In the genomic region with DNA sequence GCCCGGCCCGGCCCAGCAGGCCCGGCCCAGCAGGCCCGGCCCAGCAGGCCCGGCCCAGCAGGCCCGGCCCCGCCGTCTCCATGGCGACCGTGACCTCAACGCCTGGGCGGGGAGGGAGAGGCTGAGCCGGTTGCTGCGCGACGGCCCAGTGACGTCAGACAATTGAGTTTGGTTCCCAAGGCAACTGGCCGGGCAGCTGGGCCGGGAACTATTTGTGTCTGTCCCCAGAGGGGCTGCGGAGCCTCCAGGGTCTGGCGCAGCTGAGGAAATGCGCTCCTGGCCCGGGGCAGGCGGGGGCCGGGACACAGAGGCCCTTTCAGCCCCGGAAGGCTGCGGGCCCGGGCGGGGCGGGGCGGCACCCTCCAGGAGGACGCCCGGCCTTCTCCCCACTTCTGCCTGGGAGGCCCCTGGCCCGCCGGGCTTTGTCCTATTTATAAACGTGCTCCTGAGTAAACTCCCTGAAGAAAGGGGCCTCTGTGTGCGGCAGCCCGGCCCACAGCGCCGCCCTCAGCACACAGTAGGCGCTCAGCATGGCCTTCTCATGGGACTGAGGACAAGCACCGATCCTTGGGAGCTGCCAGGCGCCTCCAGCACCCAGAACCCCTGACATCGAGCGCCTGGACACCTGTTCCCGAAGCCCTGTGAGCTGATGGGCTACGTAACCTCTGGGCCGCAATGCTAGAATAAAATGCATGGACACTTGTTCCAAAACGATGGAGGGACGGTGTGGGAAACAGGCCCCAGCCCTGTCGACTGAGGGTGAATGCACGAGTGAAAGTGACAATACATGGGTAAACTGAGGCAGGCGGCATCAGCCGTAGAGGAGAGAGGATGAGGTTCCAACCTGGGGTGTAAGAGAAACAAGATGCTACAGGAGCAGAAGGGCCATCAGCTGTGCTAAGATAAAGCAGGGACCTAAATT, we compare ENCODE assay signal across 1 cellular context.
A peak's percentile ranks its signal among the peaks of the same experiment; 100 is the strongest.
TF ChIP-seq lines count a peak whose summit lies in the region.

No MANE protein-coding gene starts in this region.

TF ChIP-seq in K562, 482 proteins besides CTCF, POLR2A, EP300 and RAD21 (continued from another document and continues in another):
- TF ChIP-seq SIN3A (IDR thresholded peaks at IDR 0.05; ENCODE audit: borderline replicate concordance in 2 of 2, control insufficient read depth in 1 of 2, low read depth in 2 of 2, low read length in 2 of 2) (no peak), CREB1 (IDR thresholded peaks at IDR 0.05) (peak; percentile 59), CREB1 (CRISPR knock-in tag; IDR thresholded peaks at IDR 0.05) (peak; percentile 85), TEAD4 (IDR thresholded peaks at IDR 0.05; ENCODE audit: low read length) (no peak), TEAD4 (CRISPR knock-in tag; IDR thresholded peaks at IDR 0.05; ENCODE audit: borderline replicate concordance) (no peak), CSDE1 (IDR thresholded peaks at IDR 0.05) (peak in 1 of 2 experiments; percentile 94; a peak in 2 of 4 replicates), ZHX1 (conservative IDR thresholded peaks at IDR 0.05; ENCODE audit: low read length) (no peak), GTF2F1 (IDR thresholded peaks at IDR 0.05; ENCODE audit: low read depth, low read length) (no peak), ZBTB49 (CRISPR knock-in tag; IDR thresholded peaks at IDR 0.05; ENCODE audit: borderline replicate concordance) (no peak), REST (CRISPR knock-in tag; IDR thresholded peaks at IDR 0.05; ENCODE audit: low read depth) (no peak), ZNF740 (CRISPR knock-in tag; IDR thresholded peaks at IDR 0.05) (no peak), ZNF740 (tag; IDR thresholded peaks at IDR 0.05) (no peak), MED1 (CRISPR knock-in tag; IDR thresholded peaks at IDR 0.05; ENCODE audit: borderline replicate concordance) (no peak), FOXO4 (CRISPR knock-in tag; IDR thresholded peaks at IDR 0.05) (no peak), HLTF (IDR thresholded peaks at IDR 0.05) (no peak), ZNF263 (CRISPR knock-in tag; IDR thresholded peaks at IDR 0.05; ENCODE audit: borderline replicate concordance) (no peak), C11orf30 (IDR thresholded peaks at IDR 0.05; ENCODE audit: low read depth) (no peak), LARP7 (IDR thresholded peaks at IDR 0.05) (no peak), ATF7 (IDR thresholded peaks at IDR 0.05) (peak; percentile 95), ZNF134 (CRISPR knock-in tag; conservative IDR thresholded peaks at IDR 0.05) (no peak), ZKSCAN1 (IDR thresholded peaks at IDR 0.05; ENCODE audit: low read depth, low read length) (peak; percentile 76; the same call in 1 of the 2 replicates), ATF1 (CRISPR knock-in tag; IDR thresholded peaks at IDR 0.05) (no peak), ATF1 (tag; IDR thresholded peaks at IDR 0.05) (peak; percentile 94), TOE1 (IDR thresholded peaks at IDR 0.05; ENCODE audit: borderline replicate concordance) (no peak), TOE1 (CRISPR knock-in tag; IDR thresholded peaks at IDR 0.05; ENCODE audit: borderline replicate concordance, low read depth) (no peak), ZBTB7A (IDR thresholded peaks at IDR 0.05; ENCODE audit: borderline replicate concordance, control insufficient read depth, low read depth, low read length) (peak; percentile 28; the same call in 1 of the 2 replicates), ZNF644 (tag; IDR thresholded peaks at IDR 0.05; ENCODE audit: low read depth) (no peak), GABPA (tag; conservative IDR thresholded peaks at IDR 0.05; ENCODE audit: low read depth) (no peak), YY1 (IDR thresholded peaks at IDR 0.05; ENCODE audit: borderline replicate concordance in 1 of 3, control insufficient read depth in 1 of 3, extremely low read depth in 1 of 3, insufficient read depth in 3 of 3, insufficient read length in 1 of 3, insufficient replicate concordance in 2 of 3, low read depth in 1 of 3, low read length in 2 of 3) (peak in 1 of 3 experiments; percentile 9), RBM22 (IDR thresholded peaks at IDR 0.05; ENCODE audit: low read depth, low read length, poor library complexity, severe bottlenecking) (peak; percentile 98), ZNF197 (CRISPR knock-in tag; IDR thresholded peaks at IDR 0.05; ENCODE audit: low read depth) (no peak), SMARCA5 (IDR thresholded peaks at IDR 0.05) (no peak), POLR2G (IDR thresholded peaks at IDR 0.05; ENCODE audit: low read depth, low read length) (peak; percentile 37)
- TF ChIP-seq, protein P1, sequence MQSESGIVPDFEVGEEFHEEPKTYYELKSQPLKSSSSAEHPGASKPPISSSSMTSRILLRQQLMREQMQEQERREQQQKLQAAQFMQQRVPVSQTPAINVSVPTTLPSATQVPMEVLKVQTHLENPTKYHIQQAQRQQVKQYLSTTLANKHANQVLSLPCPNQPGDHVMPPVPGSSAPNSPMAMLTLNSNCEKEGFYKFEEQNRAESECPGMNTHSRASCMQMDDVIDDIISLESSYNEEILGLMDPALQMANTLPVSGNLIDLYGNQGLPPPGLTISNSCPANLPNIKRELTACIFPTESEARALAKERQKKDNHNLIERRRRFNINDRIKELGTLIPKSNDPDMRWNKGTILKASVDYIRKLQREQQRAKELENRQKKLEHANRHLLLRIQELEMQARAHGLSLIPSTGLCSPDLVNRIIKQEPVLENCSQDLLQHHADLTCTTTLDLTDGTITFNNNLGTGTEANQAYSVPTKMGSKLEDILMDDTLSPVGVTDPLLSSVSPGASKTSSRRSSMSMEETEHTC (IDR thresholded peaks at IDR 0.05), result no peak
- TF ChIP-seq, protein P2, sequence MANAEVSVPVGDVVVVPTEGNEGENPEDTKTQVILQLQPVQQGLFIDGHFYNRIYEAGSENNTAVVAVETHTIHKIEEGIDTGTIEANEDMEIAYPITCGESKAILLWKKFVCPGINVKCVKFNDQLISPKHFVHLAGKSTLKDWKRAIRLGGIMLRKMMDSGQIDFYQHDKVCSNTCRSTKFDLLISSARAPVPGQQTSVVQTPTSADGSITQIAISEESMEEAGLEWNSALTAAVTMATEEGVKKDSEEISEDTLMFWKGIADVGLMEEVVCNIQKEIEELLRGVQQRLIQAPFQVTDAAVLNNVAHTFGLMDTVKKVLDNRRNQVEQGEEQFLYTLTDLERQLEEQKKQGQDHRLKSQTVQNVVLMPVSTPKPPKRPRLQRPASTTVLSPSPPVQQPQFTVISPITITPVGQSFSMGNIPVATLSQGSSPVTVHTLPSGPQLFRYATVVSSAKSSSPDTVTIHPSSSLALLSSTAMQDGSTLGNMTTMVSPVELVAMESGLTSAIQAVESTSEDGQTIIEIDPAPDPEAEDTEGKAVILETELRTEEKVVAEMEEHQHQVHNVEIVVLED (CRISPR knock-in tag; IDR thresholded peaks at IDR 0.05), result no peak
- TF ChIP-seq, protein P3, sequence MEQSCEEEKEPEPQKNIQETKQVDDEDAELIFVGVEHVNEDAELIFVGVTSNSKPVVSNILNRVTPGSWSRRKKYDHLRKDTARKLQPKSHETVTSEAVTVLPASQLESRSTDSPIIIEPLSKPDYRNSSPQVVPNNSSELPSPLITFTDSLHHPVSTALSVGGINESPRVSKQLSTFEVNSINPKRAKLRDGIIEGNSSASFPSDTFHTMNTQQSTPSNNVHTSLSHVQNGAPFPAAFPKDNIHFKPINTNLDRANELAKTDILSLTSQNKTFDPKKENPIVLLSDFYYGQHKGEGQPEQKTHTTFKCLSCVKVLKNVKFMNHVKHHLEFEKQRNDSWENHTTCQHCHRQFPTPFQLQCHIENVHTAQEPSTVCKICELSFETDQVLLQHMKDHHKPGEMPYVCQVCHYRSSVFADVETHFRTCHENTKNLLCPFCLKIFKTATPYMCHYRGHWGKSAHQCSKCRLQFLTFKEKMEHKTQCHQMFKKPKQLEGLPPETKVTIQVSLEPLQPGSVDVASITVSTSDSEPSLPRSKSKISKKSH (CRISPR knock-in tag; IDR thresholded peaks at IDR 0.05), result no peak
